Comparison of ENCODE assay signal across 8 cellular contexts in the genomic region with DNA sequence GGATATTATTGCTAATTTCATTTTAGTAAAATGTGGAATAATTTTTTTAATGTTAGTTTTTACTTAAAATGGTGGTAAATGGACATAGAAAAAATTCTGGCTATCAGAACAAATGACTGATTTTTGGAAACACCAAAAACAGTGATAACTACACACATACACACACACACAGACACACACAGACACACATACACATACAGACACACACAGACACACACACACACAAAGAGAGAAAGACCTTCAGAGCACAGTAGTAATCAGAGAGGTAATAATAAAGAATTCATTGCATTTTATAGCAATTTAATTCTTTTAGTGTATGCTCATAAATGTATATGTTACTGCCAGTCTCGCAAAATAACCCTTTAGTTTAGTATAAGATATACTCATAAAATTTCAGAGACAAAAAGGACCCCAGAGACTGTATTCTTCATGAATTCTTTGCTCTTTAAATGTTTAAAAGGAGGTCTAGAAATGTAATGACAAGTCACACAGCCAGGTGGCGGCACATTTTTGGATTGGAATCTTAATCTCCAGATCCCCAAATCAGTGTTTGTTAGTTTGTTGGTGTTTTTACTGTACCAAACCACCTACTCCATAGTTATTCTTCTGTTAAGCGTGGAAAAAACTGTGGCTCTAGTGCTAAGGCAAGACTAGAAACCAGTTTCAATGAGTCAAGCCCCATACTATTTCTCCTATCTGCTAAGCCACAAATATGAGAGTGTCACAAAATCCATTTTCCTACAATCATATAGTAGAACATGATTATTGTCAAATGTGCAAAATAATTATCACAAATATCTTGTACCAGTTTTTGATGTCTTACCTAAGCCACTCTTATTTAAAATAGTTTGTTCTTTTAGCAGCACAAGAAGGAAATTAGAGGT.
DNase-seq lines count a peak whose midpoint lies in the region; ATAC-seq and TF ChIP-seq lines count a peak whose summit lies in the region.

No MANE protein-coding gene starts in this region.

- ATAC-seq in HG03108 (IDR thresholded peaks at IDR 0.05; ENCODE audit: unreplicated experiment) (no peak), GM18519 (IDR thresholded peaks at IDR 0.05; ENCODE audit: low FRiP score, unreplicated experiment) (no peak)

- H3K4me1 ChIP-seq in neuronal stem cell (ENCODE audit: control insufficient read depth in 2 of 2, insufficient read depth in 1 of 2, low read depth in 1 of 2, low read length in 2 of 2): no peaks in the 10 kb centered on the region

- H2BK5ac ChIP-seq in neuronal stem cell (ENCODE audit: low read length): no peak overlapping the region

- no peak overlapping the region for H4K8ac ChIP-seq in neuronal stem cell (ENCODE audit: low read depth, low read length)

- no peaks in the 10 kb centered on the region for H3K27me3 ChIP-seq in neuronal stem cell (ENCODE audit: control insufficient read depth in 3 of 3, insufficient read depth in 3 of 3, low read depth in 1 of 3, low read length in 3 of 3)

- H3K4ac ChIP-seq in neuronal stem cell (ENCODE audit: low read length): no peak overlapping the region

- H2AFZ ChIP-seq in neuronal stem cell (ENCODE audit: low read length): no peak overlapping the region

- no peak overlapping the region for H3K14ac ChIP-seq in neuronal stem cell (ENCODE audit: low read length)

- WGBS in neuronal stem cell (ENCODE audit: extremely low coverage in 2 of 2, insufficient read length in 2 of 2, insufficient replicate concordance in 1 of 2), 2 donors: no CpG with 5 or more reads among the region's 3 CpGs

- peak; percentile 2 for DNase-seq in AG08396 (ENCODE audit: low spot score)
- peak; percentile 15 for DNase-seq in GM13976 (ENCODE audit: low spot score)
- peak; percentile 15 for DNase-seq in NCI-H1694 treated with DMSO at 0.1 percent for 48 hours (lab: John Stamatoyannopoulos, UW)
- peak; percentile 62 for DNase-seq in dermis blood vessel endothelial cell
- DNase-seq in neuronal stem cell (ENCODE audit: low spot score): peak; percentile 4
- no peak for DNase-seq in pons (ENCODE audit: low spot score)

- no peak overlapping the region for H2BK120ac ChIP-seq in neuronal stem cell (ENCODE audit: low read depth, low read length)

- peak; percentile 49 for TF ChIP-seq CTCF in GM13976 (IDR thresholded peaks at IDR 0.05; ENCODE audit: borderline replicate concordance, control extremely low read depth, extremely low read depth, insufficient read depth, missing control alignments)

- no peak overlapping the region for H2BK12ac ChIP-seq in neuronal stem cell (ENCODE audit: low read length)

- no peak overlapping the region for H3K4me2 ChIP-seq in neuronal stem cell (ENCODE audit: insufficient read depth, low read length, poor library complexity, severe bottlenecking)

- in situ Hi-C loops in GM13976 (cut with MboI; ENCODE audit: low sequenced_read_pairs, unreplicated experiment): loop anchor here (25.0 kb wide), 1 partner anchor 563 kb away; a partner anchor contains a TSS

- no peaks in the 10 kb centered on the region for H3K9me3 ChIP-seq in neuronal stem cell (replicated peaks in 1 of 2; ENCODE audit: control insufficient read depth in 2 of 2, insufficient read depth in 1 of 2, low read depth in 1 of 2, low read length in 2 of 2)

- no peak overlapping the region for H2BK15ac ChIP-seq in neuronal stem cell (ENCODE audit: low read length)

- no peak overlapping the region for H3K18ac ChIP-seq in neuronal stem cell (ENCODE audit: low read length)

- no peak overlapping the region for H2AK5ac ChIP-seq in neuronal stem cell (ENCODE audit: low read depth, low read length)

- no peak overlapping the region for H4K91ac ChIP-seq in neuronal stem cell (ENCODE audit: low read depth, low read length, poor library complexity)

- no peak overlapping the region for H3K9ac ChIP-seq in neuronal stem cell (ENCODE audit: low read depth, low read length, poor library complexity)

- no peaks in the 10 kb centered on the region for H3K36me3 ChIP-seq in neuronal stem cell (replicated peaks in 1 of 2; ENCODE audit: control insufficient read depth in 2 of 2, insufficient read depth in 2 of 2, low read length in 2 of 2)

- H3K27ac ChIP-seq in neuronal stem cell (replicated peaks; ENCODE audit: low read length): no peak overlapping the region

- H3K4me3 ChIP-seq in neuronal stem cell (ENCODE audit: low read length in 2 of 2): no peak overlapping the region

- no peak overlapping the region for H3K23ac ChIP-seq in neuronal stem cell (ENCODE audit: low read depth, low read length, poor library complexity)

- no peaks in the 10 kb centered on the region for H3K79me1 ChIP-seq in neuronal stem cell (ENCODE audit: low read depth, low read length)
